34 cellular contexts compared by ENCODE assay signal in genomic region chr6:162610351-162610750, GRCh38.
DNase-seq lines count a peak whose midpoint lies in the region; ATAC-seq, FAIRE-seq and TF ChIP-seq lines count a peak whose summit lies in the region.
"Had no signal": no experiment of that assay in that cellular context is flagged by ENCODE, and none has a peak within 500 bp of the region (broad histone marks: within the 10 kb centered on the region; RNA-seq: fewer than 3 reads in every experiment).

No MANE protein-coding gene starts in this region.

- TF ChIP-seq RAD21 in HepG2 (CRISPR knock-in tag; IDR thresholded peaks at IDR 0.05) (no peak), K562 (CRISPR knock-in tag; conservative IDR thresholded peaks at IDR 0.05 in 1 of 2, IDR thresholded peaks at IDR 0.05 in 1 of 2) (no peak)

- H3K36me3 Mint-ChIP-seq in activated CD8-positive, alpha-beta memory T cell treated with anti-CD3 and anti-CD28 coated beads, Interleukin-2, amount 10 ng/mL, durations not matched to agents 7 days and 5 days, result no peaks in the 10 kb centered on the region
- H3K36me3 Mint-ChIP-seq: CD14-positive monocyte; CD4-positive, alpha-beta memory T cell; CD4-positive, CD25-positive, alpha-beta regulatory T cell; CD8-positive, alpha-beta T cell had no signal

- no peak for TF ChIP-seq POLR2A in HepG2 (IDR thresholded peaks at IDR 0.05; ENCODE audit: insufficient read depth in 1 of 2, low read depth in 2 of 2, low read length in 2 of 2)
- TF ChIP-seq POLR2A in right lobe of liver (IDR thresholded peaks at IDR 0.05), result no peak
- TF ChIP-seq POLR2A in K562 (conservative IDR thresholded peaks at IDR 0.05), result no peak

- no peaks in the 10 kb centered on the region for H3K4me1 Mint-ChIP-seq in activated CD8-positive, alpha-beta memory T cell treated with anti-CD3 and anti-CD28 coated beads, Interleukin-2, amount 10 ng/mL, durations not matched to agents 7 days and 5 days
- H3K4me1 Mint-ChIP-seq: B cell; CD14-positive monocyte; CD4-positive, alpha-beta memory T cell; CD8-positive, alpha-beta memory T cell had no signal

- H3K27me3 Mint-ChIP-seq in activated CD8-positive, alpha-beta memory T cell treated with anti-CD3 and anti-CD28 coated beads, Interleukin-2, amount 10 ng/mL, durations not matched to agents 7 days and 5 days, result no peaks in the 10 kb centered on the region
- H3K27me3 Mint-ChIP-seq: B cell; CD4-positive, alpha-beta memory T cell; CD4-positive, alpha-beta T cell; CD4-positive, CD25-positive, alpha-beta regulatory T cell; CD8-positive, alpha-beta memory T cell had no signal

- H2AFZ ChIP-seq in HepG2 (ENCODE audit: low read length), result no peak overlapping the region
- no peak overlapping the region for H2AFZ ChIP-seq in K562 (ENCODE audit: low read depth, low read length)

- no peaks in the 10 kb centered on the region for H3K9me1 ChIP-seq in K562 (ENCODE audit: control insufficient read depth, insufficient read depth, low read length)

- TF ChIP-seq CTCF in HepG2 (CRISPR knock-in tag; IDR thresholded peaks at IDR 0.05) (no peak), right lobe of liver (IDR thresholded peaks at IDR 0.05) (no peak), K562 (IDR thresholded peaks at IDR 0.05 in 2 of 3, conservative IDR thresholded peaks at IDR 0.05 in 1 of 3; ENCODE audit: insufficient read depth in 2 of 3, low read depth in 1 of 3, low read length in 3 of 3) (no peak)

- POLR2A ChIA-PET in HepG2 (lab: Yijun Ruan, JAX) (no interaction called here), K562 (lab: Yijun Ruan, JAX) (no interaction called here)

- intact Hi-C loops in HepG2 (cut with micrococcal nuclease; ENCODE audit: unreplicated experiment) (no loop called here), right lobe of liver (cut with DNase I) (no loop called here), K562 (cut with micrococcal nuclease) (no loop called here)

- H3K79me2 ChIP-seq in HepG2 (ENCODE audit: insufficient read depth, low read length) (no peaks in the 10 kb centered on the region), K562 (ENCODE audit: control insufficient read depth, insufficient read depth, low read length) (no peaks in the 10 kb centered on the region)

- H3K9me3 ChIP-seq in HepG2 (ENCODE audit: low read length) (no peaks in the 10 kb centered on the region; the same call in 1 of the 2 replicates), right lobe of liver (no peaks in the 10 kb centered on the region), HAP-1 (no peaks in the 10 kb centered on the region), K562 (replicated peaks; ENCODE audit: control insufficient read depth, insufficient read depth, low read depth, low read length) (no peaks in the 10 kb centered on the region; the same call in 1 of the 2 replicates)
- H3K9me3 ChIP-seq: A549; BE2C; BLaER1; BLaER1 treated with 17β-estradiol and CSF1 and Interleukin-3, amounts not matched to agents 10 nM and 100 nM; Caco-2 had no signal

- H3K27ac ChIP-seq in HepG2 (ENCODE audit: extremely low read length, insufficient read depth, low read length), result no peak overlapping the region
- H3K27ac ChIP-seq in right lobe of liver, result no peak overlapping the region
- H3K27ac ChIP-seq in K562 (ENCODE audit: extremely low read depth, low read depth, low read length), result no peak overlapping the region
- H3K27ac ChIP-seq: 22Rv1; A549; BLaER1; BLaER1 treated with 17β-estradiol and CSF1 and Interleukin-3, amounts not matched to agents 10 nM and 100 nM; C4-2B had no signal

- FAIRE-seq in HepG2 (lab: Jason Lieb, UNC), result no peak
- FAIRE-seq in K562 (lab: Jason Lieb, UNC), result no peak
- FAIRE-seq: A549, D721Med had no signal

- H3K4me3 ChIP-seq in HepG2 (replicated peaks in 1 of 3; ENCODE audit: insufficient read depth in 1 of 3, low read depth in 2 of 3, low read length in 3 of 3) (no peak overlapping the region), right lobe of liver (no peak overlapping the region), HAP-1 (no peak overlapping the region), K562 (no peak overlapping the region)
- H3K4me3 ChIP-seq: A549; BLaER1; BLaER1 treated with 17β-estradiol and CSF1 and Interleukin-3, amounts not matched to agents 10 nM and 100 nM had no signal

- H3K4me2 ChIP-seq in HepG2 (ENCODE audit: low read depth, low read length) (no peak overlapping the region), K562 (ENCODE audit: insufficient read depth, low read length) (no peak overlapping the region)
- H3K4me2 ChIP-seq: A549; BLaER1; BLaER1 treated with 17β-estradiol and CSF1 and Interleukin-3, amounts not matched to agents 10 nM and 100 nM had no signal

- H3K9me3 Mint-ChIP-seq in activated CD8-positive, alpha-beta memory T cell treated with anti-CD3 and anti-CD28 coated beads, Interleukin-2, amount 10 ng/mL, durations not matched to agents 7 days and 5 days (ENCODE audit: low read depth), result no peaks in the 10 kb centered on the region
- H3K9me3 Mint-ChIP-seq: CD14-positive monocyte; CD4-positive, alpha-beta T cell had no signal

- H3K4me1 ChIP-seq in HepG2 (ENCODE audit: insufficient read depth, low read length) (no peaks in the 10 kb centered on the region), right lobe of liver (peaks cover 0 to 3% (median 0%) of the 10 kb centered on the region in 4 donors), HAP-1 (peaks cover 30% of the 10 kb centered on the region), K562 (replicated peaks in 1 of 2; ENCODE audit: control insufficient read depth in 2 of 2, insufficient read depth in 2 of 2, low read length in 2 of 2) (no peaks in the 10 kb centered on the region)
- H3K4me1 ChIP-seq: A549, BLaER1, Caco-2 had no signal

- H3K27me3 ChIP-seq in HepG2 (ENCODE audit: control insufficient read depth in 1 of 2, insufficient read depth in 2 of 2, low read length in 2 of 2), result no peaks in the 10 kb centered on the region
- no peaks in the 10 kb centered on the region for H3K27me3 ChIP-seq in right lobe of liver
- H3K27me3 ChIP-seq in HAP-1 (ENCODE audit: low read depth), result no peaks in the 10 kb centered on the region
- no peaks in the 10 kb centered on the region for H3K27me3 ChIP-seq in K562 (ENCODE audit: control insufficient read depth in 2 of 2, insufficient read depth in 2 of 2, low read length in 2 of 2)
- H3K27me3 ChIP-seq: BE2C; BLaER1; BLaER1 treated with 17β-estradiol and CSF1 and Interleukin-3, amounts not matched to agents 10 nM and 100 nM had no signal

- H3K36me3 ChIP-seq in HepG2 (replicated peaks in 1 of 2; ENCODE audit: control insufficient read depth in 1 of 2, insufficient read depth in 2 of 2, low read length in 2 of 2) (no peaks in the 10 kb centered on the region), right lobe of liver (no peaks in the 10 kb centered on the region), HAP-1 (replicated peaks) (no peaks in the 10 kb centered on the region; the same call in 1 of the 2 replicates), K562 (ENCODE audit: control insufficient read depth, insufficient read depth, low read length) (no peaks in the 10 kb centered on the region)
- H3K36me3 ChIP-seq: BE2C; BLaER1; BLaER1 treated with 17β-estradiol and CSF1 and Interleukin-3, amounts not matched to agents 10 nM and 100 nM had no signal

- no peak overlapping the region for H3K4me3 Mint-ChIP-seq in activated CD8-positive, alpha-beta memory T cell treated with anti-CD3 and anti-CD28 coated beads, Interleukin-2, amount 10 ng/mL, durations not matched to agents 7 days and 5 days
- H3K4me3 Mint-ChIP-seq: B cell; CD14-positive monocyte; CD4-positive, alpha-beta memory T cell; CD4-positive, alpha-beta T cell; CD4-positive, CD25-positive, alpha-beta regulatory T cell; CD8-positive, alpha-beta memory T cell; CD8-positive, alpha-beta T cell had no signal

- DNase-seq in HepG2 (ENCODE audit: low spot score), result no peak
- DNase-seq in right lobe of liver, result no peak
- DNase-seq in HAP-1 (ENCODE audit: low spot score in 2 of 2), result peak; percentile 25 to 91
- DNase-seq in K562 (ENCODE audit: extremely low read depth in 1 of 4, low spot score in 3 of 4), result no peak
- no peak for DNase-seq in activated CD8-positive, alpha-beta memory T cell treated with anti-CD3 and anti-CD28 coated beads, Interleukin-2, amount 10 ng/mL, durations not matched to agents 7 days and 5 days
- no peak for DNase-seq in SW 1271 (lab: John Stamatoyannopoulos, UW)
- DNase-seq: 8988T; ACHN; AML-193; BE2C; C1 segment of cervical spinal cord; Caco-2; Calu3; CD4-positive, alpha-beta memory T cell; CD4-positive, alpha-beta T cell; CD4-positive, CD25-positive, alpha-beta regulatory T cell; CD8-positive, alpha-beta memory T cell; CD8-positive, alpha-beta T cell; COR-L47; DMS 273 treated with DMSO at 0.1 percent for 48 hours; DMS153; DMS53; DMS79; DMS79 treated with DMSO at 0.1 percent for 48 hours; DND-41; EL had no signal

- 34% methylated on average over 5 of the region's 5 CpGs for WGBS in HepG2 (ENCODE audit: low lambda C conversion rate)
- 95% methylated on average over 5 of the region's 5 CpGs for WGBS in right lobe of liver (ENCODE audit: insufficient coverage, low coverage, low lambda C conversion rate, missing lambda C conversion rate)
- under 1% methylated on average over 5 of the region's 5 CpGs for WGBS in K562 (ENCODE audit: insufficient coverage, low coverage, missing lambda C conversion rate)

- in situ Hi-C loops in HepG2 (cut with HindIII; ENCODE audit: extremely low pct_ligation_motif_present, low pct_unique_long_range_greater_than_20kb), result no loop called here
- in situ Hi-C loops in HAP-1 (cut with MboI; ENCODE audit: low sequenced_read_pairs), result no loop called here
- in situ Hi-C loops in K562 (cut with MboI), result no loop called here

- TF ChIP-seq EP300 in HepG2 (IDR thresholded peaks at IDR 0.05; ENCODE audit: low read depth in 2 of 2, low read length in 2 of 2) (no peak), HepG2 (CRISPR knock-in tag; IDR thresholded peaks at IDR 0.05; ENCODE audit: borderline replicate concordance) (no peak), K562 (IDR thresholded peaks at IDR 0.05; ENCODE audit: low read length) (no peak)

- BruUV-seq in HepG2 (replicated peaks; lab: Mats Ljungman, UMichigan) (no TSS peak), K562 (replicated peaks; lab: Mats Ljungman, UMichigan) (no TSS peak)

- no peak for ATAC-seq in HepG2
- no peak for ATAC-seq in right lobe of liver
- no peak for ATAC-seq in K562
- ATAC-seq in activated CD8-positive, alpha-beta memory T cell treated with anti-CD3 and anti-CD28 coated beads, Interleukin-2, amount 10 ng/mL, durations not matched to agents 7 days and 5 days, result no peak
- ATAC-seq: A549; CD8-positive, alpha-beta T cell had no signal

- CTCF ChIA-PET in HepG2 (lab: Yijun Ruan, JAX; ENCODE audit: low intra/inter-chr PET ratio, low total read pairs) (no interaction called here), K562 (lab: Yijun Ruan, JAX; ENCODE audit: low intra/inter-chr PET ratio) (no interaction called here)
- CTCF ChIA-PET in activated CD8-positive, alpha-beta memory T cell treated with anti-CD3 and anti-CD28 coated beads, Interleukin-2, amount 10 ng/mL, durations not matched to agents 7 days and 5 days (lab: Charles Lee), result no interaction called here

- H3K27ac Mint-ChIP-seq in activated CD8-positive, alpha-beta memory T cell treated with anti-CD3 and anti-CD28 coated beads, Interleukin-2, amount 10 ng/mL, durations not matched to agents 7 days and 5 days, result no peak overlapping the region
- H3K27ac Mint-ChIP-seq: B cell; CD14-positive monocyte; CD4-positive, alpha-beta memory T cell; CD4-positive, alpha-beta T cell; CD4-positive, CD25-positive, alpha-beta regulatory T cell; CD8-positive, alpha-beta memory T cell; CD8-positive, alpha-beta T cell had no signal

- H3K9ac ChIP-seq in HepG2 (ENCODE audit: insufficient read depth, low read depth, low read length), result no peak overlapping the region
- H3K9ac ChIP-seq in K562 (ENCODE audit: insufficient read depth in 1 of 2, low read depth in 2 of 2, low read length in 2 of 2), result no peak overlapping the region
- H3K9ac ChIP-seq: BLaER1; BLaER1 treated with 17β-estradiol and CSF1 and Interleukin-3, amounts not matched to agents 10 nM and 100 nM had no signal

- H4K20me1 ChIP-seq in HepG2 (ENCODE audit: insufficient read depth, low read length) (no peaks in the 10 kb centered on the region), K562 (replicated peaks; ENCODE audit: control insufficient read depth, insufficient read depth, low read length) (no peaks in the 10 kb centered on the region)
- H4K20me1 ChIP-seq: BLaER1; BLaER1 treated with 17β-estradiol and CSF1 and Interleukin-3, amounts not matched to agents 10 nM and 100 nM had no signal

Comparison
In these comparisons a context has a peak if more than half of its experiments do, and no peak if none do; other contexts are left out.
1. DNase-seq: peak in HAP-1 (2 of 2); none in HepG2 (single experiment), right lobe of liver (0 of 3), K562 (0 of 4), activated CD8-positive, alpha-beta memory T cell treated with anti-CD3 and anti-CD28 coated beads, Interleukin-2, amount 10 ng/mL, durations not matched to agents 7 days and 5 days (single experiment) and SW 1271 (0 of 2).
2. Of the 241 proteins assayed by ChIP-seq in both HepG2 and K562: peak only in HepG2: none; only in K562: none; in both: RFX1; in neither: 240.